ENCODE assay signal across 2 cellular contexts in the genomic region with DNA sequence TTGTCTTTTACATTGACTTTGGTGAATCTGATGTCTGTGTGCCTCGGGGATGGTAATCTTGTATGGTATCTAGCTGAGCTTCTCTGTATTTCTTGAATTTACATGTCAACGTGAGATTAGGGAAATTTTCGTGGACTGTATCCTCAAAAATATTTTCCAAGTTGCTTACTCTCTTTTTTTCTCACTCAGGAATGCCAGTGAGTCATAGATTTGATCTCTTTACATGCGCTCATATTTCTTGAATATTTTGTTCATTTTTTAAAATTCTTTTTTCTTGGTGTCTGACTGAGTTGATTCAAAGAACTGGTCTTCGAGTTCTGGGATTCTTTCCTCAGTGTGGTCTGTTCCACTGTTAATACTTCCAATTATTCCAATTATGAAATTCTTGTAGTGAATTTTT.
A peak's percentile ranks its signal among the peaks of the same experiment; 100 is the strongest.
TF ChIP-seq lines count a peak whose summit lies in the region.

No MANE protein-coding gene starts in this region.

TF ChIP-seq in SK-N-SH, 30 proteins besides CTCF, POLR2A, EP300 and RAD21:
- TF ChIP-seq FOSL2 (IDR thresholded peaks at IDR 0.05; ENCODE audit: borderline replicate concordance, low read depth) (peak; percentile 54; the same call in 1 of the 2 replicates), GABPA (IDR thresholded peaks at IDR 0.05; ENCODE audit: low read depth) (no peak), JUND (IDR thresholded peaks at IDR 0.05) (peak; percentile 51; the same call in 1 of the 2 replicates)
- TF ChIP-seq, protein P1, sequence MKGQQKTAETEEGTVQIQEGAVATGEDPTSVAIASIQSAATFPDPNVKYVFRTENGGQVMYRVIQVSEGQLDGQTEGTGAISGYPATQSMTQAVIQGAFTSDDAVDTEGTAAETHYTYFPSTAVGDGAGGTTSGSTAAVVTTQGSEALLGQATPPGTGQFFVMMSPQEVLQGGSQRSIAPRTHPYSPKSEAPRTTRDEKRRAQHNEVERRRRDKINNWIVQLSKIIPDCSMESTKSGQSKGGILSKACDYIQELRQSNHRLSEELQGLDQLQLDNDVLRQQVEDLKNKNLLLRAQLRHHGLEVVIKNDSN (IDR thresholded peaks at IDR 0.05; ENCODE audit: borderline replicate concordance, low read depth): no peak

TF ChIP-seq in H1, 55 proteins besides CTCF, POLR2A, EP300 and RAD21 (continued from another document):
- no peak for TF ChIP-seq HDAC6 (IDR thresholded peaks at IDR 0.05; ENCODE audit: low read depth, low read length)
- TF ChIP-seq, protein P2, sequence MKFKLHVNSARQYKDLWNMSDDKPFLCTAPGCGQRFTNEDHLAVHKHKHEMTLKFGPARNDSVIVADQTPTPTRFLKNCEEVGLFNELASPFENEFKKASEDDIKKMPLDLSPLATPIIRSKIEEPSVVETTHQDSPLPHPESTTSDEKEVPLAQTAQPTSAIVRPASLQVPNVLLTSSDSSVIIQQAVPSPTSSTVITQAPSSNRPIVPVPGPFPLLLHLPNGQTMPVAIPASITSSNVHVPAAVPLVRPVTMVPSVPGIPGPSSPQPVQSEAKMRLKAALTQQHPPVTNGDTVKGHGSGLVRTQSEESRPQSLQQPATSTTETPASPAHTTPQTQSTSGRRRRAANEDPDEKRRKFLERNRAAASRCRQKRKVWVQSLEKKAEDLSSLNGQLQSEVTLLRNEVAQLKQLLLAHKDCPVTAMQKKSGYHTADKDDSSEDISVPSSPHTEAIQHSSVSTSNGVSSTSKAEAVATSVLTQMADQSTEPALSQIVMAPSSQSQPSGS (IDR thresholded peaks at IDR 0.05; ENCODE audit: low read length): no peak
- TF ChIP-seq, protein P3, sequence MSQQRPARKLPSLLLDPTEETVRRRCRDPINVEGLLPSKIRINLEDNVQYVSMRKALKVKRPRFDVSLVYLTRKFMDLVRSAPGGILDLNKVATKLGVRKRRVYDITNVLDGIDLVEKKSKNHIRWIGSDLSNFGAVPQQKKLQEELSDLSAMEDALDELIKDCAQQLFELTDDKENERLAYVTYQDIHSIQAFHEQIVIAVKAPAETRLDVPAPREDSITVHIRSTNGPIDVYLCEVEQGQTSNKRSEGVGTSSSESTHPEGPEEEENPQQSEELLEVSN (IDR thresholded peaks at IDR 0.05): no peak
- TF ChIP-seq KDM4A (IDR thresholded peaks at IDR 0.05; ENCODE audit: low read depth, low read length, severe bottlenecking): no peak
- TF ChIP-seq NRF1 (IDR thresholded peaks at IDR 0.05; ENCODE audit: low read depth, low read length): no peak
- TF ChIP-seq JUN (IDR thresholded peaks at IDR 0.05; ENCODE audit: low read depth, low read length): no peak
- no peak for TF ChIP-seq TAF1 (IDR thresholded peaks at IDR 0.05; ENCODE audit: low read depth, low read length)
- no peak for TF ChIP-seq SIN3A (conservative IDR thresholded peaks at IDR 0.05 in 1 of 2, IDR thresholded peaks at IDR 0.05 in 1 of 2; ENCODE audit: low read depth in 1 of 2, low read length in 2 of 2)
- no peak for TF ChIP-seq TAF7 (optimal IDR thresholded peaks at IDR 0.05; ENCODE audit: borderline replicate concordance, low read depth, low read length)
- TF ChIP-seq GTF2F1 (IDR thresholded peaks at IDR 0.05; ENCODE audit: borderline replicate concordance, low read depth, low read length): no peak
- no peak for TF ChIP-seq SP2 (IDR thresholded peaks at IDR 0.05; ENCODE audit: low read length)
- TF ChIP-seq POU5F1 (IDR thresholded peaks at IDR 0.05; ENCODE audit: low read depth, low read length): no peak
- no peak for TF ChIP-seq BRCA1 (IDR thresholded peaks at IDR 0.05; ENCODE audit: low read depth, low read length)
- TF ChIP-seq FOSL1 (IDR thresholded peaks at IDR 0.05; ENCODE audit: insufficient read depth, low read depth, low read length): no peak
